Comparison of ENCODE assay signal across 11 cellular contexts in genomic region chr9:5767968-5768932, GRCh38.
DNase-seq lines count a peak whose midpoint lies in the region; ATAC-seq and TF ChIP-seq lines count a peak whose summit lies in the region.
"Had no signal": no experiment of that assay in that cellular context is flagged by ENCODE, and none has a peak within 500 bp of the region (broad histone marks: within the 10 kb centered on the region; RNA-seq: fewer than 3 reads in every experiment).

No MANE protein-coding gene starts in this region.

- no peak overlapping the region for H2AFZ ChIP-seq in Karpas-422 (ENCODE audit: low read length)

- peaks cover 12% of the 10 kb centered on the region for H3K79me2 ChIP-seq in Karpas-422 (ENCODE audit: low read length)

- CTCF ChIA-PET in CD4-positive, alpha-beta T cell (lab: Charles Lee), result no interaction called here

- H3K4me3 ChIP-seq in Karpas-422 (ENCODE audit: low read length), result no peak overlapping the region
- H3K4me3 ChIP-seq: upper lobe of left lung had no signal

- no peak for DNase-seq in CD4-positive, alpha-beta T cell
- DNase-seq in HK-2 (ENCODE audit: unreplicated experiment) (no peak), Karpas-422 (no peak), NCI-H2227 treated with DMSO at 0.1 percent for 48 hours (lab: John Stamatoyannopoulos, UW) (no peak), NCI-H146 (lab: John Stamatoyannopoulos, UW) (no peak)
- DNase-seq: NCI-H748 treated with DMSO at 0.1 percent for 48 hours, nucleus accumbens, upper lobe of left lung had no signal

- H3K9ac ChIP-seq in Karpas-422 (ENCODE audit: low read length), result no peak overlapping the region

- no peaks in the 10 kb centered on the region for H3K4me1 ChIP-seq in Karpas-422 (ENCODE audit: low read length)
- H3K4me1 ChIP-seq: upper lobe of left lung had no signal

- no peaks in the 10 kb centered on the region for H4K20me1 ChIP-seq in Karpas-422 (ENCODE audit: insufficient read depth, low read depth, low read length)

- no peaks in the 10 kb centered on the region for H3K27me3 ChIP-seq in CD4-positive, alpha-beta T cell (ENCODE audit: control insufficient read depth, insufficient read depth, low read length)
- no peaks in the 10 kb centered on the region for H3K27me3 ChIP-seq in Karpas-422 (ENCODE audit: low read length)
- H3K27me3 ChIP-seq: upper lobe of left lung had no signal

- no peak for TF ChIP-seq CTCF in CD4-positive, alpha-beta T cell (IDR thresholded peaks at IDR 0.05)

- POLR2A ChIA-PET in CD4-positive, alpha-beta T cell (lab: Charles Lee), result no interaction called here

- H3K4me3 Mint-ChIP-seq in CD4-positive, alpha-beta T cell, result no peak overlapping the region
- peak overlapping the region; percentile 38 for H3K4me3 Mint-ChIP-seq in activated naive CD8-positive, alpha-beta T cell

- no peaks in the 10 kb centered on the region for H3K9me2 ChIP-seq in Karpas-422 (replicated peaks; ENCODE audit: insufficient read depth, low read length)

- H3K4me2 ChIP-seq in Karpas-422 (ENCODE audit: low read depth, low read length, poor library complexity, severe bottlenecking), result no peak overlapping the region

- H3K36me3 ChIP-seq in Karpas-422 (ENCODE audit: insufficient read depth, low read length), result peaks cover 82% of the 10 kb centered on the region

- H3K4me1 Mint-ChIP-seq in CD4-positive, alpha-beta T cell (ENCODE audit: low read depth), result no peaks in the 10 kb centered on the region
- peaks cover 30% of the 10 kb centered on the region for H3K4me1 Mint-ChIP-seq in activated naive CD8-positive, alpha-beta T cell (ENCODE audit: low read depth)

- intact Hi-C loops in CD4-positive, alpha-beta T cell (cut with DNase I, micrococcal nuclease), result no loop called here

- H3K27ac ChIP-seq in CD4-positive, alpha-beta T cell (ENCODE audit: low read depth, low read length), result no peak overlapping the region
- H3K27ac ChIP-seq in Karpas-422 (ENCODE audit: low read length), result no peak overlapping the region
- H3K27ac ChIP-seq: upper lobe of left lung had no signal

- H3K27ac Mint-ChIP-seq in CD4-positive, alpha-beta T cell, result peak overlapping the region; percentile 10
- H3K27ac Mint-ChIP-seq in activated naive CD8-positive, alpha-beta T cell, result peak overlapping the region; percentile 77

- peak; percentile 37 for ATAC-seq in CD4-positive, alpha-beta T cell (ENCODE audit: poor library complexity)
- peak; percentile 56 for ATAC-seq in GM18517 (IDR thresholded peaks at IDR 0.05; ENCODE audit: unreplicated experiment)
- ATAC-seq in HG03378 (IDR thresholded peaks at IDR 0.05; ENCODE audit: unreplicated experiment), result peak; percentile 76

- no peaks in the 10 kb centered on the region for H3K9me3 Mint-ChIP-seq in CD4-positive, alpha-beta T cell
- H3K9me3 Mint-ChIP-seq in activated naive CD8-positive, alpha-beta T cell (ENCODE audit: low read depth), result no peaks in the 10 kb centered on the region

- no peaks in the 10 kb centered on the region for H3K27me3 Mint-ChIP-seq in CD4-positive, alpha-beta T cell
- no peaks in the 10 kb centered on the region for H3K27me3 Mint-ChIP-seq in activated naive CD8-positive, alpha-beta T cell

- H3K36me3 Mint-ChIP-seq in CD4-positive, alpha-beta T cell (ENCODE audit: low read depth), result peaks cover 98% of the 10 kb centered on the region
- H3K36me3 Mint-ChIP-seq in activated naive CD8-positive, alpha-beta T cell, result peaks cover 31% of the 10 kb centered on the region

- H3K9me3 ChIP-seq in CD4-positive, alpha-beta T cell (ENCODE audit: control insufficient read depth, low read length), result no peaks in the 10 kb centered on the region
- no peaks in the 10 kb centered on the region for H3K9me3 ChIP-seq in Karpas-422 (ENCODE audit: low read length)
- H3K9me3 ChIP-seq: upper lobe of left lung had no signal
